19 cellular contexts compared by ENCODE assay signal in genomic region chr4:15907430-15907829, GRCh38. TPM values are rescaled to one million over a fixed set of nuclear protein-coding genes. Genes with fewer than 3 reads are reported as not detected.
A peak's percentile ranks its signal among the peaks of the same experiment; 100 is the strongest.
DNase-seq lines count a peak whose midpoint lies in the region; ATAC-seq and TF ChIP-seq lines count a peak whose summit lies in the region.
"Had no signal": no experiment of that assay in that cellular context is flagged by ENCODE, and none has a peak within 500 bp of the region (broad histone marks: within the 10 kb centered on the region; RNA-seq: fewer than 3 reads in every experiment).

No MANE protein-coding gene starts in this region.

- H3K27me3 Mint-ChIP-seq in MCF 10A (ENCODE audit: insufficient read depth, unreplicated experiment) (no peaks in the 10 kb centered on the region), type B pancreatic cell (peaks cover 5% of the 10 kb centered on the region)

- no peaks in the 10 kb centered on the region for H3K36me3 Mint-ChIP-seq in MCF 10A (ENCODE audit: insufficient read depth, unreplicated experiment)
- no peaks in the 10 kb centered on the region for H3K36me3 Mint-ChIP-seq in type B pancreatic cell
- H3K36me3 Mint-ChIP-seq: IgD-negative memory B cell had no signal

- H3K9me3 ChIP-seq in breast epithelium: no peaks in the 10 kb centered on the region
- no peaks in the 10 kb centered on the region for H3K9me3 ChIP-seq in hepatocyte (ENCODE audit: low read depth)

- H3K4me2 ChIP-seq in hepatocyte: no peak overlapping the region

- ATAC-seq in HG03565 (IDR thresholded peaks at IDR 0.05; ENCODE audit: unreplicated experiment): no peak

- no peak overlapping the region for H3K27ac ChIP-seq in breast epithelium
- peak overlapping the region; percentile 96 for H3K27ac ChIP-seq in RWPE1
- no peak overlapping the region for H3K27ac ChIP-seq in hepatocyte
- H3K27ac ChIP-seq: 22Rv1, C4-2B had no signal

- H3K9me3 Mint-ChIP-seq in MCF 10A (ENCODE audit: unreplicated experiment) (peaks cover 11% of the 10 kb centered on the region), type B pancreatic cell (peaks cover 10% of the 10 kb centered on the region)
- H3K9me3 Mint-ChIP-seq: IgD-negative memory B cell had no signal

- no peak overlapping the region for H3K4me3 Mint-ChIP-seq in MCF 10A (ENCODE audit: unreplicated experiment)
- H3K4me3 Mint-ChIP-seq in type B pancreatic cell: no peak overlapping the region
- H3K4me3 Mint-ChIP-seq: IgD-negative memory B cell had no signal

- H3K9me2 ChIP-seq in hepatocyte (replicated peaks; ENCODE audit: insufficient read depth): no peaks in the 10 kb centered on the region

- no peaks in the 10 kb centered on the region for H4K20me1 ChIP-seq in hepatocyte (ENCODE audit: insufficient read depth, poor library complexity, severe bottlenecking)

- H3K4me1 Mint-ChIP-seq in MCF 10A (ENCODE audit: insufficient read depth, unreplicated experiment) (peaks cover 13% of the 10 kb centered on the region), type B pancreatic cell (ENCODE audit: unreplicated experiment) (no peaks in the 10 kb centered on the region)
- H3K4me1 Mint-ChIP-seq: IgD-negative memory B cell had no signal

- no peak for DNase-seq in MCF 10A (ENCODE audit: unreplicated experiment)
- no peak for DNase-seq in breast epithelium (ENCODE audit: low spot score in 2 of 2)
- DNase-seq in RWPE1 (ENCODE audit: low spot score): no peak
- peak; percentile 79 for DNase-seq in fibroblast of peridontal ligament (ENCODE audit: extremely low read depth)
- no peak for DNase-seq in type B pancreatic cell (ENCODE audit: extremely low spot score, unreplicated experiment)
- no peak for DNase-seq in NCI-H82 treated with DMSO at 0.1 percent for 48 hours (lab: John Stamatoyannopoulos, UW; ENCODE audit: unreplicated experiment)
- no peak for DNase-seq in hepatocyte (ENCODE audit: low spot score)
- DNase-seq: DMS 273 treated with DMSO at 0.1 percent for 48 hours; GF-D8; NCI-H1417; NCI-H187 treated with DMSO at 0.1 percent for 48 hours; NCI-H69; NK-92 treated with Interleukin-12 subunit alpha and Interleukin-12 subunit beta, amount 100 ng/mL, for 24 hours; OCI-M1 had no signal

- no peak for TF ChIP-seq POLR2A in breast epithelium (IDR thresholded peaks at IDR 0.05)

- H3K27ac Mint-ChIP-seq in MCF 10A (ENCODE audit: low read depth, unreplicated experiment): peak overlapping the region; percentile 33
- H3K27ac Mint-ChIP-seq in type B pancreatic cell: peak overlapping the region; percentile 20
- H3K27ac Mint-ChIP-seq: IgD-negative memory B cell had no signal

- CTCF ChIA-PET in MCF 10A (lab: Yijun Ruan, JAX): interaction anchor here (1.3 to 6.3 kb wide), 3 partner anchors 18 to 48 kb away, joined by 5 to 27 read pairs (median 18); no protein-coding TSS in a partner anchor
- CTCF ChIA-PET in RWPE1 (lab: Yijun Ruan, JAX): no interaction called here

- no peaks in the 10 kb centered on the region for H3K36me3 ChIP-seq in breast epithelium
- H3K36me3 ChIP-seq in hepatocyte (replicated peaks; ENCODE audit: insufficient read depth, low read depth): no peaks in the 10 kb centered on the region

- intact Hi-C loops in MCF 10A (cut with micrococcal nuclease): no loop called here
- intact Hi-C loops in breast epithelium (cut with DNase I; ENCODE audit: low total_unique reads): no loop called here

- POLR2A ChIA-PET in MCF 10A (lab: Yijun Ruan, JAX) (interaction anchor here (2.5 to 2.9 kb wide), 2 partner anchors 15 to 31 kb away, joined by 12 to 15 read pairs; partner anchors contain the start of gene FGFBP1), RWPE1 (lab: Yijun Ruan, JAX; ENCODE audit: low non-redundant PET) (no interaction called here)

- BruUV-seq in MCF 10A (replicated peaks; lab: Mats Ljungman, UMichigan): no TSS peak

- H3K79me2 ChIP-seq in hepatocyte: no peaks in the 10 kb centered on the region

- H3K4me1 ChIP-seq in breast epithelium (no peaks in the 10 kb centered on the region), hepatocyte (ENCODE audit: insufficient read depth) (no peaks in the 10 kb centered on the region)

- no peak for TF ChIP-seq CTCF in MCF 10A (IDR thresholded peaks at IDR 0.05; ENCODE audit: unreplicated experiment)
- no peak for TF ChIP-seq CTCF in breast epithelium (IDR thresholded peaks at IDR 0.05)
- TF ChIP-seq CTCF in RWPE1 (conservative IDR thresholded peaks at IDR 0.05; ENCODE audit: low read depth): no peak
- TF ChIP-seq CTCF in type B pancreatic cell (conservative IDR thresholded peaks at IDR 0.05): no peak
- no peak for TF ChIP-seq CTCF in hepatocyte (IDR thresholded peaks at IDR 0.05; ENCODE audit: poor library complexity)

- H3K4me3 ChIP-seq in breast epithelium: no peak overlapping the region
- no peak overlapping the region for H3K4me3 ChIP-seq in hepatocyte

- no peak overlapping the region for H2AFZ ChIP-seq in hepatocyte

- H3K27me3 ChIP-seq in breast epithelium (no peaks in the 10 kb centered on the region), hepatocyte (no peaks in the 10 kb centered on the region)

- 78% methylated on average over 1 of the region's 1 CpG for WGBS in hepatocyte (ENCODE audit: low lambda C conversion rate, missing lambda C conversion rate)

RNA-seq across cellular contexts. Expression of gene FGFBP1, which starts 31.1 kb away (rescaled TPM):
- total RNA-seq in MCF 10A (2022) (9.5 and 13.8 TPM in 2 replicates), breast epithelium (under 1 TPM in 1 of 3 donors, not detected in 2; 0.73 TPM), type B pancreatic cell (ENCODE audit: low replicate concordance) (21.7 and 22.1 TPM in 2 replicates), hepatocyte (2.2 and 2.8 TPM in 2 replicates)
- 1.7 and 1.8 TPM in 2 replicates for polyA plus RNA-seq in hepatocyte
- total RNA-seq: LHCN-M2 had no signal
- polyA plus RNA-seq: IgD-negative memory B cell had no signal

RNA-seq across cellular contexts. Expression of gene FGFBP2, which starts 55.5 kb away (rescaled TPM):
- total RNA-seq in MCF 10A (2022) (not detected in 2 replicates), breast epithelium (1 to 10 TPM; 3.4 to 6.4 (median 6.2) TPM), type B pancreatic cell (ENCODE audit: low replicate concordance) (not detected in 2 replicates), hepatocyte (5.2 and 7.3 TPM in 2 replicates)
- 1.7 and 2.2 TPM in 2 replicates for polyA plus RNA-seq in hepatocyte
- total RNA-seq: LHCN-M2 had no signal
